ENCODE assay signal across 1 cellular context in genomic region chr1:183604048-183604808, GRCh38.
TF ChIP-seq lines count a peak whose summit lies in the region.

No MANE protein-coding gene starts in this region.

TF ChIP-seq in K562, 482 proteins besides CTCF, POLR2A, EP300 and RAD21 (continued from another document and continues in another):
- TF ChIP-seq ZBTB33 (CRISPR knock-in tag; IDR thresholded peaks at IDR 0.05) (no peak), ADNP (tag; IDR thresholded peaks at IDR 0.05) (no peak), TCFL5 (CRISPR knock-in tag; conservative IDR thresholded peaks at IDR 0.05) (no peak), ZNF318 (IDR thresholded peaks at IDR 0.05; ENCODE audit: borderline replicate concordance in 1 of 2, low read depth in 1 of 2) (0 out of 4 replicates have a peak, but pooled peaks of 1 of the 2 experiments have one; percentile 47), ZNF436 (CRISPR knock-in tag; IDR thresholded peaks at IDR 0.05) (no peak), PHB (CRISPR knock-in tag; IDR thresholded peaks at IDR 0.05) (no peak), ZKSCAN8 (CRISPR knock-in tag; IDR thresholded peaks at IDR 0.05) (no peak), FOXK1 (CRISPR knock-in tag; IDR thresholded peaks at IDR 0.05; ENCODE audit: borderline replicate concordance) (no peak), LARP7 (IDR thresholded peaks at IDR 0.05) (no peak), SMARCE1 (IDR thresholded peaks at IDR 0.05) (peak; percentile 76; the same call in 1 of the 2 replicates), ASH1L (IDR thresholded peaks at IDR 0.05; ENCODE audit: borderline replicate concordance, low read depth, partially characterized antibody) (no peak), HMGN3 (IDR thresholded peaks at IDR 0.05; ENCODE audit: borderline replicate concordance, extremely low read depth, insufficient read length, low read depth, low read length) (no peak), JUND (IDR thresholded peaks at IDR 0.05; ENCODE audit: borderline replicate concordance, low read depth, low read length) (peak; percentile 96), JUND (tag; IDR thresholded peaks at IDR 0.05; ENCODE audit: borderline replicate concordance, low read depth, low read length) (peak; percentile 95), ZNF592 (IDR thresholded peaks at IDR 0.05) (no peak), DDX20 (tag; IDR thresholded peaks at IDR 0.05; ENCODE audit: low read depth) (no peak), YBX1 (IDR thresholded peaks at IDR 0.05) (no peak), KLF1 (tag; IDR thresholded peaks at IDR 0.05) (no peak), NFIX (CRISPR knock-in tag; IDR thresholded peaks at IDR 0.05; ENCODE audit: low read depth) (no peak), TEAD1 (CRISPR knock-in tag; IDR thresholded peaks at IDR 0.05) (no peak), UBTF (IDR thresholded peaks at IDR 0.05; ENCODE audit: borderline replicate concordance in 1 of 2, low read depth in 2 of 2, low read length in 2 of 2) (no peak), NFATC3 (IDR thresholded peaks at IDR 0.05) (no peak), TAF15 (IDR thresholded peaks at IDR 0.05; ENCODE audit: low read depth, low read length) (no peak), ZNF311 (CRISPR knock-in tag; IDR thresholded peaks at IDR 0.05) (no peak), SAFB (IDR thresholded peaks at IDR 0.05; ENCODE audit: borderline replicate concordance, low read depth, low read length) (no peak), CCAR2 (IDR thresholded peaks at IDR 0.05; ENCODE audit: low read depth, low read length) (no peak), ZNF740 (CRISPR knock-in tag; IDR thresholded peaks at IDR 0.05) (no peak), ZNF740 (tag; IDR thresholded peaks at IDR 0.05) (no peak), MTA2 (IDR thresholded peaks at IDR 0.05; ENCODE audit: low read depth) (no peak), ZZZ3 (IDR thresholded peaks at IDR 0.05) (no peak), ATF1 (CRISPR knock-in tag; IDR thresholded peaks at IDR 0.05) (no peak), ATF1 (tag; IDR thresholded peaks at IDR 0.05) (peak; percentile 88), NFRKB (IDR thresholded peaks at IDR 0.05; ENCODE audit: low read depth) (no peak), ZNF146 (CRISPR knock-in tag; IDR thresholded peaks at IDR 0.05; ENCODE audit: unreplicated experiment) (no peak), BRF1 (IDR thresholded peaks at IDR 0.05; ENCODE audit: borderline replicate concordance, extremely low read depth, insufficient read length) (no peak), FOXK2 (conservative IDR thresholded peaks at IDR 0.05 in 1 of 2, IDR thresholded peaks at IDR 0.05 in 1 of 2; ENCODE audit: low read depth in 2 of 2) (no peak), MCM2 (IDR thresholded peaks at IDR 0.05; ENCODE audit: low read depth) (no peak), TAF9B (IDR thresholded peaks at IDR 0.05; ENCODE audit: partially characterized antibody) (no peak), ZNF507 (tag; conservative IDR thresholded peaks at IDR 0.05) (no peak), FOXP1 (CRISPR knock-in tag; IDR thresholded peaks at IDR 0.05) (no peak), TCF3 (CRISPR knock-in tag; IDR thresholded peaks at IDR 0.05) (no peak), POU5F1 (IDR thresholded peaks at IDR 0.05; ENCODE audit: borderline replicate concordance, low read depth, low read length, partially characterized antibody) (no peak), CBFB (CRISPR knock-in tag; IDR thresholded peaks at IDR 0.05) (no peak), CSDE1 (IDR thresholded peaks at IDR 0.05) (no peak), CBX5 (IDR thresholded peaks at IDR 0.05; ENCODE audit: borderline replicate concordance, low read depth) (no peak), ZNF124 (CRISPR knock-in tag; IDR thresholded peaks at IDR 0.05) (no peak), PRPF4 (IDR thresholded peaks at IDR 0.05; ENCODE audit: insufficient read depth, low read depth, low read length, poor library complexity, severe bottlenecking) (no peak), ZNF766 (CRISPR knock-in tag; conservative IDR thresholded peaks at IDR 0.05) (no peak), MXD1 (CRISPR knock-in tag; IDR thresholded peaks at IDR 0.05; ENCODE audit: borderline replicate concordance, poor library complexity, severe bottlenecking) (no peak), SMAD3 (CRISPR knock-in tag; conservative IDR thresholded peaks at IDR 0.05) (no peak), HNRNPUL1 (IDR thresholded peaks at IDR 0.05; ENCODE audit: low read length) (no peak), MAX (CRISPR knock-in tag; IDR thresholded peaks at IDR 0.05) (no peak), TGIF2 (CRISPR knock-in tag; IDR thresholded peaks at IDR 0.05) (no peak), NCOA2 (IDR thresholded peaks at IDR 0.05; ENCODE audit: partially characterized antibody in 2 of 2) (no peak)
